Comparison of ENCODE assay signal across 14 cellular contexts in the genomic region with DNA sequence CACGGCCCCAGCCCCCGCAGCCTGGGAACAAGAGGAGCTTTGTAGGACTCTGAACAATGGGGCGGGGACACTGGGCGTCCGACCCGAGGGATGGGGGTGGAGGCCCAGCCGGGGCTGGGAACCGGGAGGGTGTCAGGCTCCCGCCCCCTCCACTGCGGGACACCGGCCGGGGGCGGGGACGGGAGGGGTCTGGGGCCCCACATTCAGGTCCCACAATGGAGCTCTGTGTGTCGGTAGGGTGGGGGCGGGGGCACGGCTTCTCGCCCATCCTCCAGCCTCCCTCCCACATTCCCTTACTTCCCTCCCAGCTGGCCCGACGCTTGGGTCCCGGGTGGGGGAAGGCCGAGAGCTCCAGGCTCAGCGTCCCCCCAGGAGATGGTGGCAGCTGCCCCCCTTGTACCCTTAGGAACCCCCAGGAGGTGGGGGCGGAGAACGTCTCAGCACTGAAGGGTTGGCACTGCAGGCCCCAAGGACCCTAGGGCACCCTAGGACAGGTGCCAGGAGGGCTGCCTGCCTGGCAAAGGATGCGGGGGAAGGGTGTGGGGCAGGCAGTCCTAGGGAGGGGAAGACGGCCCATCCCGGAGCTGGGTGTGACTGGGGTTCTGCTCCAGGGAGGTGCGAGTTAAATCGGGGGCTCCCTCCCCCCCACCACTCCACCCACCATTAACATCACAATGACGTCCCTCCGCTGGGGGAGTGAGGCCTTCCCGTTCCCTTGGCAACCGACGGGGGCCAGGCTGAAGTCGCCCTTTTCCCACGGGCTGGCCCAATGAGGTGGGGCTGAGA. TPM values are rescaled to one million over a fixed set of nuclear protein-coding genes. Genes with fewer than 3 reads are reported as not detected.
DNase-seq lines count a peak whose midpoint lies in the region; TF ChIP-seq lines count a peak whose summit lies in the region.
"Had no signal": no experiment of that assay in that cellular context is flagged by ENCODE, and none has a peak within 500 bp of the region (broad histone marks: within the 10 kb centered on the region; RNA-seq: fewer than 3 reads in every experiment).

No MANE protein-coding gene starts in this region.

- H3K27ac ChIP-seq in dorsolateral prefrontal cortex, result peak overlapping the region; percentile 92 to 100 (median 99)
- no peak overlapping the region for H3K27ac ChIP-seq in OCI-LY7 (ENCODE audit: low read depth, low read length, poor library complexity, severe bottlenecking)
- H3K27ac ChIP-seq: HL-60, Peyer's patch had no signal

- DNase-seq in HAP-1 (ENCODE audit: low spot score in 2 of 2) (peak; percentile 50 to 84), dorsolateral prefrontal cortex (peak; percentile 45 to 96 (median 95)), inferior parietal cortex (ENCODE audit: extremely low spot score) (peak; percentile 87), retinal pigment epithelial cell (ENCODE audit: low read depth) (peak; percentile 34), glomerular visceral epithelial cell (ENCODE audit: extremely low spot score) (no peak), NCI-H2171 treated with DMSO at 0.1 percent for 48 hours (lab: John Stamatoyannopoulos, UW) (no peak), NCI-H1930 (lab: John Stamatoyannopoulos, UW) (no peak), OCI-LY7 (ENCODE audit: low spot score) (no peak)
- DNase-seq: activated naive CD4-positive, alpha-beta T cell treated with Interleukin-2 at 50 U/mL for 16 hours; GOT3; NCI-H1417 treated with DMSO at 0.1 percent for 48 hours; Peyer's patch; uterus had no signal

- H3K79me2 ChIP-seq in OCI-LY7 (ENCODE audit: insufficient read depth, low read depth, low read length), result no peaks in the 10 kb centered on the region

- H3K4me1 ChIP-seq in HAP-1 (peaks cover 22% of the 10 kb centered on the region), OCI-LY7 (ENCODE audit: insufficient read depth, low read length, poor library complexity, severe bottlenecking) (peaks cover 9% of the 10 kb centered on the region)
- H3K4me1 ChIP-seq: Peyer's patch, uterus had no signal

- no peak overlapping the region for H3K4me2 ChIP-seq in OCI-LY7 (ENCODE audit: low read length)

- CTCF ChIA-PET in OCI-LY7 (lab: Charles Lee; ENCODE audit: unreplicated experiment), result no interaction called here

- no peaks in the 10 kb centered on the region for H3K9me2 ChIP-seq in OCI-LY7 (ENCODE audit: insufficient read depth, low read length)

- no TSS peak for BruUV-seq in OCI-LY7 (replicated peaks; lab: Mats Ljungman, UMichigan)

- in situ Hi-C loops in HAP-1 (cut with MboI; ENCODE audit: low sequenced_read_pairs), result no loop called here

- POLR2A ChIA-PET in OCI-LY7 (lab: Charles Lee), result interaction anchor here (0.7 kb wide), 1 partner anchor 1312 kb away, joined by 3 read pairs; no protein-coding TSS in a partner anchor

- H3K36me3 ChIP-seq in HAP-1 (replicated peaks), result no peaks in the 10 kb centered on the region
- H3K36me3 ChIP-seq in OCI-LY7 (ENCODE audit: insufficient read depth, low read length), result no peaks in the 10 kb centered on the region
- H3K36me3 ChIP-seq: Peyer's patch, uterus had no signal

- H3K27me3 ChIP-seq in HAP-1 (ENCODE audit: low read depth) (no peaks in the 10 kb centered on the region), dorsolateral prefrontal cortex (peaks cover 0 to 26% (median 0%) of the 10 kb centered on the region in 45 donors)

- TF ChIP-seq CTCF in dorsolateral prefrontal cortex (IDR thresholded peaks at IDR 0.05 in 54 of 56, conservative IDR thresholded peaks at IDR 0.05 in 2 of 56; ENCODE audit: low read depth in 1 of 56, partially characterized antibody in 56 of 56) (peak in 7 of 56 donors; percentile 3 to 22 (median 13)), retinal pigment epithelial cell (conservative IDR thresholded peaks at IDR 0.05; ENCODE audit: low read depth, low read length) (no peak), OCI-LY7 (conservative IDR thresholded peaks at IDR 0.05; ENCODE audit: low read length) (no peak)

- H4K20me1 ChIP-seq in OCI-LY7 (ENCODE audit: insufficient read depth, low read length), result no peaks in the 10 kb centered on the region

- intact Hi-C loops in dorsolateral prefrontal cortex (cut with DNase I), result no loop called here
- intact Hi-C loops in OCI-LY7 (cut with micrococcal nuclease; ENCODE audit: unreplicated experiment), result no loop called here

- no peak overlapping the region for H2AFZ ChIP-seq in OCI-LY7 (ENCODE audit: low read length)

- peak overlapping the region; percentile 12 for H3K4me3 ChIP-seq in HAP-1
- H3K4me3 ChIP-seq in dorsolateral prefrontal cortex, result peak overlapping the region; percentile 28 to 96 (median 55)
- peak overlapping the region; percentile 24 for H3K4me3 ChIP-seq in retinal pigment epithelial cell (ENCODE audit: low read length)
- no peak overlapping the region for H3K4me3 ChIP-seq in OCI-LY7 (ENCODE audit: low read depth, low read length, poor library complexity, severe bottlenecking)
- H3K4me3 ChIP-seq: Peyer's patch, uterus had no signal

- H3K9me3 ChIP-seq in HAP-1, result no peaks in the 10 kb centered on the region
- H3K9me3 ChIP-seq in OCI-LY7 (ENCODE audit: low read length), result no peaks in the 10 kb centered on the region
- H3K9me3 ChIP-seq: Peyer's patch, uterus had no signal

RNA-seq across cellular contexts. Expression of a gene that starts 5.3 kb away (rescaled TPM):
- total RNA-seq in dorsolateral prefrontal cortex, result 100 to 1,000 TPM; 150 to 805 (median 333) TPM
- not detected in 2 replicates for total RNA-seq in OCI-LY7 (2014; rRNA removed; shearing (Covaris generic))
- total RNA-seq in OCI-LY7 (2022), result 0.53 TPM in 1 of 2 replicates, not detected in the other

RNA-seq across cellular contexts. Expression of a gene that starts 28.4 kb away (rescaled TPM):
- total RNA-seq in dorsolateral prefrontal cortex (100 to 1,000 TPM; 122 to 322 (median 204) TPM), OCI-LY7 (2022) (137 and 170 TPM in 2 replicates)
- 55.7 and 63.2 TPM in 2 replicates for total RNA-seq in OCI-LY7 (2014; rRNA removed; shearing (Covaris generic))

RNA-seq across cellular contexts. Expression of a gene that starts 43.0 kb away (rescaled TPM):
- total RNA-seq in dorsolateral prefrontal cortex (1 to 10 TPM in 119 of 120 experiments, under 1 TPM in 1; 0.94 to 5.4 (median 3.1) TPM), OCI-LY7 (2022) (1.8 and 3.6 TPM in 2 replicates)
- 4.1 and 6.0 TPM in 2 replicates for total RNA-seq in OCI-LY7 (2014; rRNA removed; shearing (Covaris generic))

RNA-seq across cellular contexts. Expression of a gene that starts 52.5 kb away (rescaled TPM):
- total RNA-seq in dorsolateral prefrontal cortex, result 10 to 100 TPM in 2 of 120 experiments, 1 to 10 TPM in 116, under 1 TPM in 2; 0.66 to 11.0 (median 3.4) TPM
- total RNA-seq in OCI-LY7 (2014; rRNA removed; shearing (Covaris generic)), result not detected in 2 replicates
- not detected in 2 replicates for total RNA-seq in OCI-LY7 (2022)

RNA-seq across cellular contexts. Expression of a gene that starts 55.8 kb away (rescaled TPM):
- total RNA-seq in dorsolateral prefrontal cortex (10 to 100 TPM in 89 of 120 experiments, 1 to 10 TPM in 31; 2.9 to 58.6 (median 14.1) TPM), OCI-LY7 (2022) (3.9 and 4.3 TPM in 2 replicates)
- not detected in 2 replicates for total RNA-seq in OCI-LY7 (2014; rRNA removed; shearing (Covaris generic))

Comparison
In these comparisons a context has a peak if more than half of its experiments do, and no peak if none do; other contexts are left out.
1. DNase-seq: peak in HAP-1 (2 of 2), dorsolateral prefrontal cortex (10 of 10), inferior parietal cortex (single experiment) and retinal pigment epithelial cell (single experiment); none in glomerular visceral epithelial cell (single experiment), NCI-H2171 treated with DMSO at 0.1 percent for 48 hours (single experiment), NCI-H1930 (0 of 2) and OCI-LY7 (single experiment).
2. RNA of a gene that starts 5.3 kb away (total RNA-seq): 150 to 805 TPM in dorsolateral prefrontal cortex; 0.53 TPM in OCI-LY7; every median in the first group is over 10 times any median in the second.